In the genomic region with DNA sequence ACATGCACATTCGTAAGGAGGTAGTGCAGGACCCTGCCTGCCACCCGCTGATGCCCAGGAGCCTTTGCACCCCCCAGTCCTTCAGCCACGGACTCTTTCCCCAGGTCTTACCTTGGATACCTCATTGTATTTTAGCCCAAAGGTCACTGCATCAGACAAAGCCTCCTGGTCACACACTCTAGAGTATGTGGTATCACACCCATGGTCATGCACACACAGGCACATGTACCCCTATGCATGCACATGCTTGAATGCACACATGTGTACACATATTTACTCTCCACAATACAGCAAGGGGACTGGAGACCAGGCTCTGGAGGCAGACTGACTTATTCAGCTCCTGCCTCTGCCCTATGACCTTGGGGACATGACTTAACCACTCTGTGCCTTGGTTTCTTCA, we compare ENCODE assay signal across 32 cellular contexts.
"Had no signal": no experiment of that assay in that cellular context is flagged by ENCODE, and none has a peak within 500 bp of the region (broad histone marks: within the 10 kb centered on the region; RNA-seq: fewer than 3 reads in every experiment).

No MANE protein-coding gene starts in this region.

- H3K9me3 ChIP-seq: ascending aorta, breast epithelium had no signal

- H3K4me3 ChIP-seq: ascending aorta, breast epithelium had no signal

- ATAC-seq: activated T-cell treated with anti-CD3 and anti-CD28 coated beads, Interleukin-2, amount 50 U/mL, for 4 hours had no signal

- DNase-seq: activated B cell treated with CpG ODN at 0.5 μM for 24 hours; activated CD4-positive, alpha-beta memory T cell treated with anti-CD3 and anti-CD28 coated beads for 36 hours; activated CD4-positive, alpha-beta T cell treated with anti-CD3 and anti-CD28 coated beads for 4 hours; activated CD4-positive, alpha-beta T cell treated with anti-CD3 and anti-CD28 coated beads, Interleukin-2, amount 50 U/mL, for 1 hour; activated CD4-positive, CD25-positive, alpha-beta regulatory T cell treated with anti-CD3 and anti-CD28 coated beads, Interleukin-2, amount 50 U/mL, for 72 hours; activated CD8-positive, alpha-beta memory T cell treated with anti-CD3 and anti-CD28 coated beads, Interleukin-2, amount 50 U/mL, for 4 hours; activated naive CD4-positive, alpha-beta T cell; activated naive CD4-positive, alpha-beta T cell treated with anti-CD3 and anti-CD28 coated beads, Interleukin-2, amount 50 U/mL, for 16 hours; activated naive CD8-positive, alpha-beta T cell treated with anti-CD3 and anti-CD28 coated beads for 36 hours; activated T-cell treated with anti-CD3 and anti-CD28 coated beads for 4 hours; activated T-cell treated with anti-CD3 and anti-CD28 coated beads, Interleukin-2, amount 50 U/mL, for 4 hours; amniotic stem cell; NCI-H1092 treated with DMSO at 0.1 percent for 48 hours; NCI-H1417; NCI-H146; NCI-H187; NCI-H2029 treated with DMSO at 0.1 percent for 48 hours; NCI-H2107; NCI-H2171; NCI-H510A; NCI-H526; NCI-H748 treated with DMSO at 0.1 percent for 48 hours; OCI-M1; Right ventricle myocardium superior; SW 1271; T-helper 1 cell; T-helper 2 cell; T-helper 9 cell had no signal

- H3K4me1 ChIP-seq: ascending aorta, breast epithelium had no signal

- H3K4me3 Mint-ChIP-seq: activated B cell treated with CpG ODN at 0.5 μM for 24 hours; activated CD4-positive, alpha-beta memory T cell treated with anti-CD3 and anti-CD28 coated beads for 36 hours; activated naive CD8-positive, alpha-beta T cell treated with anti-CD3 and anti-CD28 coated beads for 36 hours; activated T-cell treated with anti-CD3 and anti-CD28 coated beads, Interleukin-2, amount 50 U/mL, for 4 hours; activated T-helper 1 cell treated with anti-CD3 and anti-CD28 coated beads, Interleukin-12 subunit alpha, Interleukin-12 subunit beta, Interleukin-2, Interleukin-4 antibody, amounts not matched to agents 30 ng/mL and 10 ng/mL and 1 ng/mL, durations not matched to agents 14 hours and 24 hours and 36 hours had no signal

- H3K36me3 ChIP-seq: ascending aorta, breast epithelium had no signal

- H3K36me3 Mint-ChIP-seq: activated CD4-positive, alpha-beta memory T cell treated with anti-CD3 and anti-CD28 coated beads for 36 hours; activated naive CD8-positive, alpha-beta T cell treated with anti-CD3 and anti-CD28 coated beads for 36 hours had no signal

- H3K27ac Mint-ChIP-seq: activated B cell treated with CpG ODN at 0.5 μM for 24 hours; activated CD4-positive, alpha-beta memory T cell treated with anti-CD3 and anti-CD28 coated beads for 36 hours; activated naive CD8-positive, alpha-beta T cell treated with anti-CD3 and anti-CD28 coated beads for 36 hours; activated T-helper 1 cell treated with anti-CD3 and anti-CD28 coated beads, Interleukin-12 subunit alpha, Interleukin-12 subunit beta, Interleukin-2, Interleukin-4 antibody, amounts not matched to agents 30 ng/mL and 10 ng/mL and 1 ng/mL, durations not matched to agents 14 hours and 24 hours and 36 hours had no signal

- H3K27ac ChIP-seq: ascending aorta, breast epithelium, VCaP had no signal

- H3K9me3 Mint-ChIP-seq: activated B cell treated with CpG ODN at 0.5 μM for 24 hours; activated CD4-positive, alpha-beta memory T cell treated with anti-CD3 and anti-CD28 coated beads for 36 hours; activated naive CD8-positive, alpha-beta T cell treated with anti-CD3 and anti-CD28 coated beads for 36 hours; activated T-cell treated with anti-CD3 and anti-CD28 coated beads, Interleukin-2, amount 50 U/mL, for 4 hours; activated T-helper 1 cell treated with anti-CD3 and anti-CD28 coated beads, Interleukin-12 subunit alpha, Interleukin-12 subunit beta, Interleukin-2, Interleukin-4 antibody, amounts not matched to agents 30 ng/mL and 10 ng/mL and 1 ng/mL, durations not matched to agents 14 hours and 24 hours and 36 hours had no signal

- H3K27me3 ChIP-seq: ascending aorta had no signal
